In the genomic region with DNA sequence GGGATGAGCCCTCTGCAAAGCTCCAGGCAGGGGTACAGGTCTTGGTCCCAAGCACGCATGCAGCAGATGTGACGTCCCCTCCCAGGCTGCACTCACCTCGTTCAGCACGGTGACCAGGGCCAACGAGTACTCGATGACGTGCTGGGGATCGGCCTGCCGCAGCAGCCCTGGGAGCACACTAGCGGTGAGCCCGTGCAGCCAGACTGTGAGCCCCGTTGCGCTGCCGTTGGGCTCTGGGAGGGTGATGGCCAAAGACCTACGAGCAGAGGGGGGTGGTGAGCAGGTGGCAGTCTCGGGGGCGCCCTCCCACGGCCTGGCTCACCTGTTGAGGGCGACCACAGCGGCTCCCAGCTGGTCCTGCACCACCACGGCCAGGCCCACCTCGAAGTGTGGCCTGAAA, we compare ENCODE assay signal across 3 cellular contexts. TPM values are rescaled to one million over a fixed set of nuclear protein-coding genes. Genes with fewer than 3 reads are reported as not detected.
"Had no signal": no experiment of that assay in that cellular context is flagged by ENCODE, and none has a peak within 500 bp of the region (broad histone marks: within the 10 kb centered on the region; RNA-seq: fewer than 3 reads in every experiment).

No MANE protein-coding gene starts in this region.

RNA-seq across cellular contexts. Expression of gene RAB26, which starts 42.7 kb away (rescaled TPM):
- total RNA-seq: activated B cell treated with CpG ODN at 0.5 μM for 24 hours; activated T-cell treated with anti-CD3 and anti-CD28 coated beads, Interleukin-2, amount 50 U/mL, for 4 hours; esophagus muscularis mucosa had no signal
